34 cellular contexts compared by ENCODE assay signal in the genomic region with DNA sequence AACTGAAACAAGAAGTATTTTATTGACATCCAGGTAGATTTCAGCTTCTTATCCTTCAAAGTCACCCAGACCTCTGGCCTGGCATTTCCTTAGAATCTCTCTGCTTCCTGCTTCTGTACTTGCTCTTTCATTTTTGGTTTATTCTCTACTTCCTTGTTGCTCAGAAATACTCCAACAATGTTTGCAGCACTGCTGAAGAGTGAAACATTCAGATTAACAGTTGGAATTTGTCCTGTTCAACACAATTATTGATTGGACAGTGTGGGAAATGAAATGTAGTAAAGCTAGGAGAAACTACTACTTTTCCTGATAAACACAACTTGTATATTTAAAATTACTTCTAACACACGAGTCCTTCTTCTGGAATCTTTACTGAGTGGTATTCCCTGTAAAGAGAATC.
"Had no signal": no experiment of that assay in that cellular context is flagged by ENCODE, and none has a peak within 500 bp of the region (broad histone marks: within the 10 kb centered on the region; RNA-seq: fewer than 3 reads in every experiment).

No MANE protein-coding gene starts in this region.

- H3K36me3 ChIP-seq: adrenal gland, esophagus muscularis mucosa, gastrocnemius medialis, heart left ventricle, WERI-Rb-1 had no signal

- H3K4me3 ChIP-seq: adrenal gland, body of pancreas, esophagus muscularis mucosa, gastrocnemius medialis, heart left ventricle had no signal

- H3K27ac ChIP-seq: adrenal gland, body of pancreas, esophagus muscularis mucosa, foreskin keratinocyte, gastrocnemius medialis, heart left ventricle, WERI-Rb-1 had no signal

- DNase-seq: activated B cell treated with CpG ODN at 0.5 μM for 24 hours; activated CD4-positive, alpha-beta T cell treated with anti-CD3 and anti-CD28 coated beads for 48 hours; activated CD4-positive, alpha-beta T cell treated with anti-CD3 and anti-CD28 coated beads, Interleukin-2, amount 50 U/mL, for 1 hour; activated CD4-positive, alpha-beta T cell treated with anti-CD3 and anti-CD28 coated beads, Interleukin-2, amount 50 U/mL, for 48 hours; activated CD8-positive, alpha-beta memory T cell treated with anti-CD3 and anti-CD28 coated beads for 24 hours; activated CD8-positive, alpha-beta T cell treated with anti-CD3 and anti-CD28 coated beads for 36 hours; activated effector memory CD4-positive, alpha-beta T cell treated with anti-CD3 and anti-CD28 coated beads, Interleukin-2, amount 50 U/mL, for 16 hours; activated naive CD4-positive, alpha-beta T cell treated with anti-CD3 and anti-CD28 coated beads for 36 hours; activated naive CD8-positive, alpha-beta T cell treated with anti-CD3 and anti-CD28 coated beads for 36 hours; activated naive CD8-positive, alpha-beta T cell treated with anti-CD3 and anti-CD28 coated beads, Interleukin-2, amount 50 U/mL, for 24 hours; activated T-cell treated with anti-CD3 and anti-CD28 coated beads, Interleukin-2, amount 50 U/mL, for 48 hours; adrenal gland; amygdala; aorta; body of pancreas; caudate nucleus; cortex of kidney; dermis blood vessel endothelial cell; effector CD4-positive, alpha-beta T cell; effector memory CD8-positive, alpha-beta T cell; erythroblast; foreskin keratinocyte; gastrocnemius medialis; glutamatergic neuron; heart left ventricle; T-helper 17 cell; T1000; WERI-Rb-1 had no signal

- H3K9me3 ChIP-seq: adrenal gland had no signal

- ATAC-seq: activated CD4-positive, CD25-positive, alpha-beta regulatory T cell treated with anti-CD3 and anti-CD28 coated beads, Interleukin-2, amount 50 U/mL, for 24 hours; activated CD8-positive, alpha-beta T cell treated with anti-CD3 and anti-CD28 coated beads for 36 hours; activated naive CD8-positive, alpha-beta T cell treated with anti-CD3 and anti-CD28 coated beads, Interleukin-2, amount 50 U/mL, for 24 hours; body of pancreas; effector memory CD8-positive, alpha-beta T cell; foreskin keratinocyte; gastrocnemius medialis; heart left ventricle; T-helper 17 cell had no signal

- H3K4me1 Mint-ChIP-seq: activated B cell treated with CpG ODN at 0.5 μM for 24 hours; activated naive CD4-positive, alpha-beta T cell treated with anti-CD3 and anti-CD28 coated beads, Interleukin-2, amount 50 U/mL, for 24 hours; activated naive CD8-positive, alpha-beta T cell treated with anti-CD3 and anti-CD28 coated beads for 36 hours; activated naive CD8-positive, alpha-beta T cell treated with anti-CD3 and anti-CD28 coated beads, Interleukin-2, amount 50 U/mL, for 24 hours; T-helper 17 cell had no signal

- H3K36me3 Mint-ChIP-seq: activated naive CD4-positive, alpha-beta T cell treated with anti-CD3 and anti-CD28 coated beads, Interleukin-2, amount 50 U/mL, for 24 hours; activated naive CD8-positive, alpha-beta T cell treated with anti-CD3 and anti-CD28 coated beads for 36 hours had no signal

- H3K4me3 Mint-ChIP-seq: activated B cell treated with CpG ODN at 0.5 μM for 24 hours; activated CD8-positive, alpha-beta T cell treated with anti-CD3 and anti-CD28 coated beads for 36 hours; activated naive CD4-positive, alpha-beta T cell treated with anti-CD3 and anti-CD28 coated beads for 36 hours; activated naive CD4-positive, alpha-beta T cell treated with anti-CD3 and anti-CD28 coated beads, Interleukin-2, amount 50 U/mL, for 24 hours; activated naive CD8-positive, alpha-beta T cell treated with anti-CD3 and anti-CD28 coated beads for 36 hours; activated naive CD8-positive, alpha-beta T cell treated with anti-CD3 and anti-CD28 coated beads, Interleukin-2, amount 50 U/mL, for 24 hours; activated T-helper 1 cell treated with anti-CD3 and anti-CD28 coated beads, Interleukin-12 subunit alpha, Interleukin-12 subunit beta, Interleukin-2, Interleukin-4 antibody, amounts not matched to agents 30 ng/mL and 10 ng/mL and 1 ng/mL, durations not matched to agents 14 hours and 24 hours and 36 hours; effector memory CD8-positive, alpha-beta T cell; T-helper 17 cell; T-helper 2 cell treated with Interferon-gamma antibody and Interleukin-4, amounts not matched to agents 5 μg/mL and 100 μg/mL, for 36 hours had no signal

- H3K27me3 Mint-ChIP-seq: activated B cell treated with CpG ODN at 0.5 μM for 24 hours; activated naive CD8-positive, alpha-beta T cell treated with anti-CD3 and anti-CD28 coated beads for 36 hours; activated naive CD8-positive, alpha-beta T cell treated with anti-CD3 and anti-CD28 coated beads, Interleukin-2, amount 50 U/mL, for 24 hours; effector memory CD8-positive, alpha-beta T cell; T-helper 17 cell had no signal

- H3K4me1 ChIP-seq: adrenal gland, body of pancreas, esophagus muscularis mucosa, foreskin keratinocyte, gastrocnemius medialis, heart left ventricle had no signal

- H3K27ac Mint-ChIP-seq: activated B cell treated with CpG ODN at 0.5 μM for 24 hours; activated CD8-positive, alpha-beta T cell treated with anti-CD3 and anti-CD28 coated beads for 36 hours; activated naive CD4-positive, alpha-beta T cell treated with anti-CD3 and anti-CD28 coated beads for 36 hours; activated naive CD4-positive, alpha-beta T cell treated with anti-CD3 and anti-CD28 coated beads, Interleukin-2, amount 50 U/mL, for 24 hours; activated naive CD8-positive, alpha-beta T cell treated with anti-CD3 and anti-CD28 coated beads for 36 hours; activated naive CD8-positive, alpha-beta T cell treated with anti-CD3 and anti-CD28 coated beads, Interleukin-2, amount 50 U/mL, for 24 hours; activated T-helper 1 cell treated with anti-CD3 and anti-CD28 coated beads, Interleukin-12 subunit alpha, Interleukin-12 subunit beta, Interleukin-2, Interleukin-4 antibody, amounts not matched to agents 30 ng/mL and 10 ng/mL and 1 ng/mL, durations not matched to agents 14 hours and 24 hours and 36 hours; activated T-helper 2 cell treated with anti-CD3 and anti-CD28 coated beads, Interferon-gamma antibody, Interleukin-2, Interleukin-4, amounts not matched to agents 10 μg/mL and 5 μg/mL and 100 μg/mL, durations not matched to agents 14 hours and 24 hours and 36 hours; effector memory CD8-positive, alpha-beta T cell; T-helper 17 cell; T-helper 2 cell treated with Interferon-gamma antibody and Interleukin-4, amounts not matched to agents 5 μg/mL and 100 μg/mL, for 36 hours had no signal

- H3K27me3 ChIP-seq: adrenal gland, body of pancreas, esophagus muscularis mucosa, foreskin keratinocyte, gastrocnemius medialis, heart left ventricle had no signal
